ENCODE assay signal across 9 cellular contexts in genomic region chr10:78953124-78954008, GRCh38.
DNase-seq lines count a peak whose midpoint lies in the region; ATAC-seq, FAIRE-seq and TF ChIP-seq lines count a peak whose summit lies in the region.
"Had no signal": no experiment of that assay in that cellular context is flagged by ENCODE, and none has a peak within 500 bp of the region (broad histone marks: within the 10 kb centered on the region; RNA-seq: fewer than 3 reads in every experiment).

No MANE protein-coding gene starts in this region.

- 10% methylated on average over 13 of the region's 13 CpGs for WGBS in K562 (ENCODE audit: insufficient coverage, low coverage, missing lambda C conversion rate)

- H3K36me3 ChIP-seq in K562 (ENCODE audit: control insufficient read depth, insufficient read depth, low read length): no peaks in the 10 kb centered on the region
- no peaks in the 10 kb centered on the region for H3K36me3 ChIP-seq in osteoblast (ENCODE audit: insufficient read depth, low read length)

- peak; percentile 50 for ATAC-seq in GM18502 (IDR thresholded peaks at IDR 0.05; ENCODE audit: poor library complexity, unreplicated experiment)
- ATAC-seq in HG03354 (IDR thresholded peaks at IDR 0.05; ENCODE audit: poor library complexity, severe bottlenecking, unreplicated experiment): peak; percentile 77
- ATAC-seq in K562: peak; percentile 65
- ATAC-seq in HG03565 (IDR thresholded peaks at IDR 0.05; ENCODE audit: unreplicated experiment): no peak
- no peak for ATAC-seq in GM18858 (IDR thresholded peaks at IDR 0.05; ENCODE audit: unreplicated experiment)
- no peak for ATAC-seq in HG03521 (IDR thresholded peaks at IDR 0.05; ENCODE audit: unreplicated experiment)

- H3K27ac ChIP-seq in K562 (ENCODE audit: extremely low read depth, low read depth, low read length) (no peak overlapping the region), osteoblast (ENCODE audit: low read depth, low read length) (peak overlapping the region; percentile 55)

- TF ChIP-seq EP300 in K562 (IDR thresholded peaks at IDR 0.05; ENCODE audit: low read length): peak; percentile 11; the same call in 1 of the 2 replicates

- no peak for FAIRE-seq in K562 (lab: Jason Lieb, UNC)

- TF ChIP-seq CTCF in K562 (IDR thresholded peaks at IDR 0.05 in 2 of 3, conservative IDR thresholded peaks at IDR 0.05 in 1 of 3; ENCODE audit: insufficient read depth in 2 of 3, low read depth in 1 of 3, low read length in 3 of 3): no peak
- no peak for TF ChIP-seq CTCF in osteoblast (IDR thresholded peaks at IDR 0.05; ENCODE audit: extremely low read depth, low read depth, low read length)

- no peaks in the 10 kb centered on the region for H3K79me2 ChIP-seq in K562 (ENCODE audit: control insufficient read depth, insufficient read depth, low read length)
- H3K79me2 ChIP-seq in osteoblast (ENCODE audit: insufficient read depth, low read length): no peaks in the 10 kb centered on the region

- H3K4me3 ChIP-seq in K562 (no peak overlapping the region), osteoblast (ENCODE audit: insufficient read depth, low read length) (no peak overlapping the region)

- POLR2A ChIA-PET in K562 (lab: Yijun Ruan, JAX): interaction anchor here (0.6 to 1.8 kb wide), 8 partner anchors 12 to 235 kb away, joined by 3 to 6 read pairs (median 3); no protein-coding TSS in a partner anchor

- H3K9me1 ChIP-seq in K562 (ENCODE audit: control insufficient read depth, insufficient read depth, low read length): no peaks in the 10 kb centered on the region

- no peak for TF ChIP-seq POLR2A in K562 (conservative IDR thresholded peaks at IDR 0.05)

- H4K20me1 ChIP-seq in K562 (replicated peaks; ENCODE audit: control insufficient read depth, insufficient read depth, low read length) (no peaks in the 10 kb centered on the region; the same call in 1 of the 2 replicates), osteoblast (ENCODE audit: insufficient read depth, low read length) (no peaks in the 10 kb centered on the region)

- no peak overlapping the region for H3K4me2 ChIP-seq in K562 (ENCODE audit: insufficient read depth, low read length)
- peak overlapping the region; percentile 49 for H3K4me2 ChIP-seq in osteoblast (ENCODE audit: insufficient read depth, low read length)

- CTCF ChIA-PET in K562 (lab: Yijun Ruan, JAX; ENCODE audit: low intra/inter-chr PET ratio): interaction anchor here (0.6 kb wide), 2 partner anchors 10 to 76 kb away, joined by 3 to 4 read pairs; no protein-coding TSS in a partner anchor

- no TSS peak for BruUV-seq in K562 (replicated peaks; lab: Mats Ljungman, UMichigan)

- H3K4me1 ChIP-seq in K562 (replicated peaks in 1 of 2; ENCODE audit: control insufficient read depth in 2 of 2, insufficient read depth in 2 of 2, low read length in 2 of 2) (peaks cover 4 to 20% of the 10 kb centered on the region in 2 experiments; a peak in 4 of 5 replicates), osteoblast (ENCODE audit: insufficient read depth, low read length) (peaks cover 31% of the 10 kb centered on the region)

- peak overlapping the region in 1 of 2 experiments; percentile 45; a peak in 2 of 4 replicates for H3K9ac ChIP-seq in K562 (ENCODE audit: insufficient read depth in 1 of 2, low read depth in 2 of 2, low read length in 2 of 2)

- no peak for TF ChIP-seq RAD21 in K562 (CRISPR knock-in tag; conservative IDR thresholded peaks at IDR 0.05 in 1 of 2, IDR thresholded peaks at IDR 0.05 in 1 of 2)

- intact Hi-C loops in K562 (cut with micrococcal nuclease) (no loop called here), posterior vena cava (cut with DNase I) (loop anchor here in 1 of 2 donors (10.0 kb wide), 1 partner anchor 269 kb away; no protein-coding TSS in a partner anchor)

- in situ Hi-C loops in K562 (cut with MboI): no loop called here

- H3K9me3 ChIP-seq in K562 (replicated peaks; ENCODE audit: control insufficient read depth, insufficient read depth, low read depth, low read length) (no peaks in the 10 kb centered on the region), osteoblast (ENCODE audit: low read depth, low read length) (no peaks in the 10 kb centered on the region)

- peak; percentile 44 to 74 (median 55) for DNase-seq in K562 (ENCODE audit: extremely low read depth in 1 of 4, low spot score in 3 of 4)
- peak; percentile 89 for DNase-seq in osteoblast (ENCODE audit: insufficient read length, low spot score, missing footprints)
- DNase-seq in posterior vena cava (ENCODE audit: low spot score): no peak
- DNase-seq: stimulated activated CD4-positive, alpha-beta T cell treated with anti-CD3 and anti-CD28 coated beads, Interleukin-4, amount 100 ng/mL, for 1 hour had no signal

- H2AFZ ChIP-seq in K562 (ENCODE audit: low read depth, low read length): no peak overlapping the region; the same call in 1 of the 2 replicates
- H2AFZ ChIP-seq in osteoblast (ENCODE audit: low read length): no peak overlapping the region

- peaks cover 2 to 38% of the 10 kb centered on the region in 2 experiments; a peak in 3 of 5 replicates for H3K27me3 ChIP-seq in K562 (ENCODE audit: control insufficient read depth in 2 of 2, insufficient read depth in 2 of 2, low read length in 2 of 2)
- no peaks in the 10 kb centered on the region for H3K27me3 ChIP-seq in osteoblast (ENCODE audit: insufficient read depth, low read length)

TF ChIP-seq in K562, 482 proteins besides CTCF, POLR2A, EP300 and RAD21 (continues in another document):
- no peak for TF ChIP-seq RBBP5 (IDR thresholded peaks at IDR 0.05; ENCODE audit: borderline replicate concordance, insufficient read depth, low read length, poor library complexity, severe bottlenecking)
- TF ChIP-seq GABPA (tag; conservative IDR thresholded peaks at IDR 0.05; ENCODE audit: low read depth): peak; percentile 80
- TF ChIP-seq EWSR1 (IDR thresholded peaks at IDR 0.05; ENCODE audit: borderline replicate concordance, low read depth, partially characterized antibody): no peak
- TF ChIP-seq PHB2 (IDR thresholded peaks at IDR 0.05; ENCODE audit: low read depth): no peak
- TF ChIP-seq ETV5 (CRISPR knock-in tag; IDR thresholded peaks at IDR 0.05; ENCODE audit: low read depth): peak; percentile 65; the same call in 1 of the 2 replicates
- TF ChIP-seq DLX4 (CRISPR knock-in tag; IDR thresholded peaks at IDR 0.05): no peak
- TF ChIP-seq CGGBP1 (CRISPR knock-in tag; IDR thresholded peaks at IDR 0.05): no peak
- no peak for TF ChIP-seq CREB1 (IDR thresholded peaks at IDR 0.05)
- no peak for TF ChIP-seq CREB1 (CRISPR knock-in tag; IDR thresholded peaks at IDR 0.05)
- peak; percentile 91 for TF ChIP-seq ETV1 (tag; conservative IDR thresholded peaks at IDR 0.05; ENCODE audit: low read depth)
- peak; percentile 60; the same call in 1 of the 2 replicates for TF ChIP-seq ZBTB17 (CRISPR knock-in tag; IDR thresholded peaks at IDR 0.05)
- no peak for TF ChIP-seq MECOM (CRISPR knock-in tag; IDR thresholded peaks at IDR 0.05)
- TF ChIP-seq POLR2AphosphoS5 (IDR thresholded peaks at IDR 0.05; ENCODE audit: control insufficient read depth, insufficient read depth, low read depth, low read length): no peak
- TF ChIP-seq XRCC5 (IDR thresholded peaks at IDR 0.05; ENCODE audit: low read depth, low read length): no peak
- TF ChIP-seq ZNF263 (CRISPR knock-in tag; IDR thresholded peaks at IDR 0.05; ENCODE audit: borderline replicate concordance): no peak
- TF ChIP-seq TAF7 (tag; IDR thresholded peaks at IDR 0.05): no peak
- no peak for TF ChIP-seq NFIX (CRISPR knock-in tag; IDR thresholded peaks at IDR 0.05; ENCODE audit: low read depth)
- TF ChIP-seq BRD4 (IDR thresholded peaks at IDR 0.05): no peak
- TF ChIP-seq KLF1 (tag; IDR thresholded peaks at IDR 0.05): no peak
- peak; percentile 98 for TF ChIP-seq MEIS2 (IDR thresholded peaks at IDR 0.05; ENCODE audit: partially characterized antibody)
- TF ChIP-seq BCOR (IDR thresholded peaks at IDR 0.05): no peak
- TF ChIP-seq ARID3A (IDR thresholded peaks at IDR 0.05; ENCODE audit: borderline replicate concordance, low read depth, low read length): no peak
- TF ChIP-seq FOXJ2 (tag; IDR thresholded peaks at IDR 0.05): no peak
- no peak for TF ChIP-seq ZFP36 (IDR thresholded peaks at IDR 0.05; ENCODE audit: low read depth, low read length, partially characterized antibody)

Comparison
In these comparisons a context has a peak if more than half of its experiments do, and no peak if none do; other contexts are left out.
1. ATAC-seq: peak in GM18502 (single experiment), HG03354 (single experiment) and K562 (single experiment); none in HG03565 (single experiment), GM18858 (single experiment) and HG03521 (single experiment).